In the genomic region with DNA sequence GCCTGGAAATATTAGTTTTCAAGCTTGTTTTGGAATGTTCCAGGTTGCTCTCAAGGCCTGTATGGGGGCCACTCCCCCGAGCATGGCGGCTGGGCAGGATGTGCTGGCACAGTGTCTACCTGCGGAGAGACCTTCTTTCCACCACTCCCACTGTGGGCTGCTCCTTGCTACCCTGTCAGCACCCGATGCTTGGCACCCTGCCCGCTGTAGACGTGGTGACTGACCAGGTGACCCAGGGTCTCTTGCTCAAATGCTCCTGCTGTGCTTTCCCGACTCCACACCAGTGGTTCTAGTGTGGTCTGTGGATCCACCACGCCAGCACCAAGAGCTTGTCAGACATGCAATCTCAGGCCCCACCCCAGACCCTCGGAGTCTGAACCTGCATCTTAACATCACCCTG, we compare ENCODE assay signal across 34 cellular contexts.
"Had no signal": no experiment of that assay in that cellular context is flagged by ENCODE, and none has a peak within 500 bp of the region (broad histone marks: within the 10 kb centered on the region; RNA-seq: fewer than 3 reads in every experiment).

No MANE protein-coding gene starts in this region.

- H3K27me3 ChIP-seq: MG63 had no signal

- H3K4me2 ChIP-seq: KMS-11 had no signal

- H3K36me3 ChIP-seq: MG63 had no signal

- H3K9ac ChIP-seq: KMS-11 had no signal

- DNase-seq: Karpas-422, Kasumi-1, KG1, MG63, MM.1S, MV-4-11, NCI-H1048, NCI-H1092, NCI-H1092 treated with DMSO at 0.1 percent for 48 hours, NCI-H1105, NCI-H1105 treated with DMSO at 0.1 percent for 48 hours, NCI-H1417, NCI-H1417 treated with DMSO at 0.1 percent for 48 hours, NCI-H1436, NCI-H1436 treated with DMSO at 0.1 percent for 48 hours, NCI-H146, NCI-H1694, NCI-H1694 treated with DMSO at 0.1 percent for 48 hours, NCI-H187, NCI-H187 treated with DMSO at 0.1 percent for 48 hours, NCI-H1930, NCI-H2029, NCI-H2029 treated with DMSO at 0.1 percent for 48 hours, NCI-H2081, NCI-H2081 treated with DMSO at 0.1 percent for 48 hours, NCI-H2107, NCI-H2171, NCI-H2171 treated with DMSO at 0.1 percent for 48 hours, NCI-H2227 treated with DMSO at 0.1 percent for 48 hours, NCI-H345, NCI-H446, NCI-H446 treated with DMSO at 0.1 percent for 48 hours, NCI-H510A had no signal

- H3K27ac ChIP-seq: KMS-11 had no signal

- H3K4me3 ChIP-seq: MG63 had no signal
